15 cellular contexts compared by ENCODE assay signal in the genomic region with DNA sequence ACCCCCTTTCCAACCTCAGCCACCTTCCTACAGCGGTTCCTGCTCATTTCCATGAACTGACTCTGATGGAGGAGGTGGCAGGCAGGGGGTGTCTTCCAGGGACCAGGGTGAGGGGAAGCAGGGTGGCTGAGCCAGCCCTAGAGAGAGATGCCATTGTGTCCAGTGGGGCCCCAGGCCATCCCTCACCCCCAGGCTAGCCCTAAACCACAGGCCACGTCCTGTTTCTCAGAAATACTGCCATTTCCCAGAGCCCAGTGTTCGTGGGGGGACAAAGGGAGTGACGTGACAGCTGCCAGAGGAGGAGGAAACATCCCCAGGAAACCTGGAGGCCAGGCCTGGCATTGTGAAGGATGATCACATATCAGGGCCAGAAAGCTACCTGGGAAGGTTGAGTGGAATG. TPM values are rescaled to one million over a fixed set of nuclear protein-coding genes. Genes with fewer than 3 reads are reported as not detected.
A peak's percentile ranks its signal among the peaks of the same experiment; 100 is the strongest.
DNase-seq lines count a peak whose midpoint lies in the region; ATAC-seq and TF ChIP-seq lines count a peak whose summit lies in the region.
"Had no signal": no experiment of that assay in that cellular context is flagged by ENCODE, and none has a peak within 500 bp of the region (broad histone marks: within the 10 kb centered on the region; RNA-seq: fewer than 3 reads in every experiment).

No MANE protein-coding gene starts in this region.

- no peak overlapping the region for H2BK5ac ChIP-seq in IMR-90 (ENCODE audit: low read depth, low read length, poor library complexity, severe bottlenecking)

- CTCF ChIA-PET in IMR-90 (lab: Yijun Ruan, JAX): interaction anchor here (0.6 kb wide), 1 partner anchor 11 kb away, joined by 3 read pairs; no protein-coding TSS in a partner anchor

- H2BK20ac ChIP-seq in IMR-90 (ENCODE audit: low read depth, low read length): no peak overlapping the region

- in situ Hi-C loops in IMR-90 (cut with MboI; ENCODE audit: low sequenced_read_pairs): no loop called here

- dilution Hi-C loops in IMR-90 (cut with HindIII; ENCODE audit: low sequenced_read_pairs, unreplicated experiment): no loop called here

- H3K4me1 ChIP-seq in IMR-90 (ENCODE audit: control insufficient read depth, insufficient read depth, low read length) (peaks cover 35% of the 10 kb centered on the region), sigmoid colon (peaks cover 0 to 50% (median 43%) of the 10 kb centered on the region in 4 donors)

- TF ChIP-seq CTCF in IMR-90 (conservative IDR thresholded peaks at IDR 0.05; ENCODE audit: low read depth, low read length) (no peak), sigmoid colon (IDR thresholded peaks at IDR 0.05) (no peak)

- no TSS peak for BruUV-seq in IMR-90 (replicated peaks; lab: Mats Ljungman, UMichigan)

- peak overlapping the region; percentile 17; the same call in 1 of the 2 replicates for H2BK120ac ChIP-seq in IMR-90 (ENCODE audit: low read depth, low read length)

- H2AK9ac ChIP-seq in IMR-90 (replicated peaks; ENCODE audit: low read depth, low read length, poor library complexity): peak overlapping the region; percentile 19

- no peak overlapping the region for H3K56ac ChIP-seq in IMR-90 (ENCODE audit: extremely low read depth, insufficient read depth, low read length)

- peak; percentile 31 for ATAC-seq in stimulated activated naive CD8-positive, alpha-beta T cell treated with anti-CD3 and anti-CD28 coated beads, Interleukin-15, amount 100 ng/mL, for 72 hours
- no peak for ATAC-seq in stimulated activated naive CD8-positive, alpha-beta T cell treated with anti-CD3 and anti-CD28 coated beads, Interleukin-15, Interleukin-2, amounts not matched to agents 100 U/mL and 50 U/mL, for 24 hours
- ATAC-seq in IMR-90 (ENCODE audit: low read depth): no peak
- no peak for ATAC-seq in HG02938 (IDR thresholded peaks at IDR 0.05; ENCODE audit: unreplicated experiment)
- ATAC-seq in GM21526 (IDR thresholded peaks at IDR 0.05; ENCODE audit: low FRiP score, unreplicated experiment): no peak
- no peak for ATAC-seq in HG02763 (IDR thresholded peaks at IDR 0.05; ENCODE audit: unreplicated experiment)
- ATAC-seq: CD8-positive, alpha-beta T cell; HepG2 had no signal

- TF ChIP-seq EP300 in sigmoid colon (IDR thresholded peaks at IDR 0.05): no peak

- H3K27me3 ChIP-seq in IMR-90 (ENCODE audit: control insufficient read depth, insufficient read depth, low read length) (no peaks in the 10 kb centered on the region; the same call in 1 of the 2 replicates), sigmoid colon (no peaks in the 10 kb centered on the region)

- peaks cover 23% of the 10 kb centered on the region for H3K9me1 ChIP-seq in IMR-90 (ENCODE audit: insufficient read depth, low read length)

- H3K4ac ChIP-seq in IMR-90 (ENCODE audit: low read depth, low read length): no peak overlapping the region

- H2AFZ ChIP-seq in IMR-90 (replicated peaks; ENCODE audit: low read length, poor library complexity): no peak overlapping the region

- no peak overlapping the region for H3K27ac Mint-ChIP-seq in stimulated activated naive CD8-positive, alpha-beta T cell treated with anti-CD3 and anti-CD28 coated beads, Interleukin-15, amount 100 ng/mL, for 72 hours
- H3K27ac Mint-ChIP-seq: B cell; CD8-positive, alpha-beta T cell had no signal

- H3K36me3 ChIP-seq in IMR-90 (ENCODE audit: control insufficient read depth, insufficient read depth, low read length) (no peaks in the 10 kb centered on the region), sigmoid colon (no peaks in the 10 kb centered on the region)

- no CpG with 5 or more reads among the region's 4 CpGs for WGBS in IMR-90 (ENCODE audit: extremely low coverage in 2 of 2, insufficient read length in 1 of 2), 2 experiments
- 60 to 61% methylated on average over 4 of the region's 4 CpGs for WGBS in sigmoid colon, 2 donors

- 0 out of 3 replicates have a peak overlapping the region, but pooled peaks have one; percentile 52 for H2BK15ac ChIP-seq in IMR-90 (ENCODE audit: low read depth, low read length)

- H3K4me2 ChIP-seq in IMR-90 (ENCODE audit: low read depth, low read length): no peak overlapping the region

- H3K4me3 ChIP-seq in IMR-90 (ENCODE audit: insufficient read depth, low read depth, low read length) (no peak overlapping the region), sigmoid colon (no peak overlapping the region)

- H4K91ac ChIP-seq in IMR-90 (ENCODE audit: insufficient read depth, low read depth, low read length): no peak overlapping the region; the same call in 1 of the 2 replicates

- H3K14ac ChIP-seq in IMR-90 (replicated peaks; ENCODE audit: low read depth, low read length): no peak overlapping the region; the same call in 1 of the 2 replicates

- H3K79me1 ChIP-seq in IMR-90 (ENCODE audit: low read depth in 1 of 2, low read length in 2 of 2): no peaks in the 10 kb centered on the region

- no peak overlapping the region for H3K23ac ChIP-seq in IMR-90 (ENCODE audit: low read depth, low read length)

- peak in 1 of 2 donors; percentile 15 for DNase-seq in stimulated activated naive CD8-positive, alpha-beta T cell treated with anti-CD3 and anti-CD28 coated beads, Interleukin-15, amount 100 ng/mL, for 72 hours
- DNase-seq in stimulated activated naive CD8-positive, alpha-beta T cell treated with anti-CD3 and anti-CD28 coated beads, Interleukin-15, Interleukin-2, amounts not matched to agents 100 U/mL and 50 U/mL, for 24 hours: no peak
- DNase-seq in IMR-90 (no peak), UCSD-AML1 (lab: John Stamatoyannopoulos, UW; ENCODE audit: unreplicated experiment) (peak; percentile 63), sigmoid colon (no peak)
- DNase-seq: CD8-positive, alpha-beta T cell; COR-L47; DND-41 had no signal

- H4K8ac ChIP-seq in IMR-90 (ENCODE audit: low read depth in 2 of 2, low read length in 2 of 2): no peak overlapping the region

- H3K9ac ChIP-seq in IMR-90 (ENCODE audit: low read depth, low read length): no peak overlapping the region

- intact Hi-C loops in IMR-90 (cut with micrococcal nuclease): no loop called here
- intact Hi-C loops in sigmoid colon (cut with DNase I): loop anchor here (5.0 kb wide), 1 partner anchor 36 kb away; no protein-coding TSS in a partner anchor

- H2AK5ac ChIP-seq in IMR-90 (ENCODE audit: low read depth, low read length): peak overlapping the region; percentile 15; the same call in 1 of the 2 replicates

- H3K4me1 Mint-ChIP-seq in stimulated activated naive CD8-positive, alpha-beta T cell treated with anti-CD3 and anti-CD28 coated beads, Interleukin-15, amount 100 ng/mL, for 72 hours: no peaks in the 10 kb centered on the region
- H3K4me1 Mint-ChIP-seq: B cell had no signal

- no peak for TF ChIP-seq RAD21 in IMR-90 (IDR thresholded peaks at IDR 0.05; ENCODE audit: low read length)

- no peaks in the 10 kb centered on the region for H4K20me1 ChIP-seq in IMR-90 (ENCODE audit: insufficient read depth, low read length)

- H3K18ac ChIP-seq in IMR-90 (ENCODE audit: low read depth, low read length): peak overlapping the region; percentile 32; the same call in 1 of the 2 replicates

- POLR2A ChIA-PET in IMR-90 (lab: Charles Lee; ENCODE audit: unreplicated experiment): interaction anchor here (0.6 kb wide), 1 partner anchor 24 kb away, joined by 6 read pairs; no protein-coding TSS in a partner anchor

- no peak overlapping the region for H4K5ac ChIP-seq in IMR-90 (ENCODE audit: low read depth, low read length)

- no peaks in the 10 kb centered on the region for H3K9me3 Mint-ChIP-seq in stimulated activated naive CD8-positive, alpha-beta T cell treated with anti-CD3 and anti-CD28 coated beads, Interleukin-15, amount 100 ng/mL, for 72 hours
- H3K9me3 Mint-ChIP-seq: CD8-positive, alpha-beta T cell had no signal

- no peaks in the 10 kb centered on the region for H3K9me3 ChIP-seq in IMR-90 (ENCODE audit: control insufficient read depth, insufficient read depth, low read length)
- H3K9me3 ChIP-seq in sigmoid colon: no peaks in the 10 kb centered on the region

- H3K27ac ChIP-seq in IMR-90 (ENCODE audit: insufficient read depth, low read length): no peak overlapping the region
- H3K27ac ChIP-seq in sigmoid colon: no peak overlapping the region
- H3K27ac ChIP-seq: C4-2B had no signal

- no peak overlapping the region for H3K4me3 Mint-ChIP-seq in stimulated activated naive CD8-positive, alpha-beta T cell treated with anti-CD3 and anti-CD28 coated beads, Interleukin-15, amount 100 ng/mL, for 72 hours
- H3K4me3 Mint-ChIP-seq: B cell; CD8-positive, alpha-beta T cell had no signal

- peaks cover 12% of the 10 kb centered on the region for H3K27me3 Mint-ChIP-seq in stimulated activated naive CD8-positive, alpha-beta T cell treated with anti-CD3 and anti-CD28 coated beads, Interleukin-15, amount 100 ng/mL, for 72 hours

- TF ChIP-seq POLR2A in IMR-90 (IDR thresholded peaks at IDR 0.05; ENCODE audit: low read depth, low read length) (no peak), sigmoid colon (IDR thresholded peaks at IDR 0.05) (no peak)

TF ChIP-seq in IMR-90, 13 proteins besides CTCF, POLR2A, EP300 and RAD21 (continues in another document):
- TF ChIP-seq RCOR1 (IDR thresholded peaks at IDR 0.05; ENCODE audit: insufficient replicate concordance, low read length) (no peak), NFE2L2 (IDR thresholded peaks at IDR 0.05; ENCODE audit: low read depth, low read length) (no peak), FOS (IDR thresholded peaks at IDR 0.05; ENCODE audit: low read depth, low read length) (no peak), RFX5 (IDR thresholded peaks at IDR 0.05; ENCODE audit: low read depth, low read length) (no peak), BHLHE40 (IDR thresholded peaks at IDR 0.05; ENCODE audit: low read depth, low read length) (no peak), CHD1 (IDR thresholded peaks at IDR 0.05; ENCODE audit: low read depth, low read length) (no peak)
- TF ChIP-seq, protein P1, sequence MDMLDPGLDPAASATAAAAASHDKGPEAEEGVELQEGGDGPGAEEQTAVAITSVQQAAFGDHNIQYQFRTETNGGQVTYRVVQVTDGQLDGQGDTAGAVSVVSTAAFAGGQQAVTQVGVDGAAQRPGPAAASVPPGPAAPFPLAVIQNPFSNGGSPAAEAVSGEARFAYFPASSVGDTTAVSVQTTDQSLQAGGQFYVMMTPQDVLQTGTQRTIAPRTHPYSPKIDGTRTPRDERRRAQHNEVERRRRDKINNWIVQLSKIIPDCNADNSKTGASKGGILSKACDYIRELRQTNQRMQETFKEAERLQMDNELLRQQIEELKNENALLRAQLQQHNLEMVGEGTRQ (IDR thresholded peaks at IDR 0.05; ENCODE audit: low read depth, low read length): no peak

RNA-seq across cellular contexts. Expression of gene CHRDL2, which starts 39.5 kb away (rescaled TPM):
- total RNA-seq in IMR-90 (2012; rRNA removed) (not detected in 2 replicates), sigmoid colon (10 to 100 TPM in 2 of 4 donors, 1 to 10 TPM in 2; 6.1 to 45.1 (median 14.4) TPM)
- polyA plus RNA-seq in IMR-90 (2012; rRNA removed) (0.37 and 0.80 TPM in 2 replicates), sigmoid colon (10 to 100 TPM in 1 of 3 donors, 1 to 10 TPM in 1, not detected in 1; 9.6 to 43.9 TPM)
- polyA plus RNA-seq in IMR-90 (2012; cell fraction: cytosol; rRNA removed): 0.95 and 2.3 TPM in 2 replicates
- polyA plus RNA-seq in IMR-90 (2012; cell fraction: nucleus; rRNA removed; ENCODE audit: low replicate concordance): 0.64 and 0.66 TPM in 2 replicates
- total RNA-seq: A172; B cell; CD8-positive, alpha-beta T cell; HepG2 had no signal

RNA-seq across cellular contexts. Expression of gene RNF169, which starts 56.9 kb away (rescaled TPM):
- total RNA-seq in IMR-90 (2012; rRNA removed) (23.3 and 28.1 TPM in 2 replicates), sigmoid colon (10 to 100 TPM; 20.3 to 27.7 (median 22.5) TPM)
- polyA plus RNA-seq in IMR-90 (2012; rRNA removed) (3.0 and 3.6 TPM in 2 replicates), sigmoid colon (1 to 10 TPM; 1.6 to 5.1 (median 1.8) TPM)
- polyA plus RNA-seq in IMR-90 (2012; cell fraction: cytosol; rRNA removed): 0.73 and 0.82 TPM in 2 replicates
- 1.2 and 7.6 TPM in 2 replicates for polyA plus RNA-seq in IMR-90 (2012; cell fraction: nucleus; rRNA removed; ENCODE audit: low replicate concordance)
